ENCODE assay signal across 25 cellular contexts in the genomic region with DNA sequence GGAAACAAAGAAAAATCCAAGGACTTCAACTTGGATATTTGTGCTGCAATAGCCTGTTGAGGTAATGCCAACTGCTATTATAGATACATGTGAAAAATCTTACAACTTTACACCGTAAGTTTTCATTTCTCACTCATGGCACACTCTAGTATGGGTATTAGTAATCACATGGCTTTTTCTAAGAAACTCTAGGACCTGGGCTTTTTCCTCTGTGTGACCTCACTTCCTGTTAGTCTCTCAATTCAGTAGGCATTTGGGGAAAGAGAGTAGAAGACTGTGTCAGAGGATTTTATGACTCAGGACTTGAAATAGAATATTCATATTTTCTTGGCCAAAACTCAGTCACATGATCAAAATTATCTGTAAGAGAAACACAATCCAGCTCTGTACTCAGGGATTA.
"Had no signal": no experiment of that assay in that cellular context is flagged by ENCODE, and none has a peak within 500 bp of the region (broad histone marks: within the 10 kb centered on the region; RNA-seq: fewer than 3 reads in every experiment).

No MANE protein-coding gene starts in this region.

- DNase-seq: dermis blood vessel endothelial cell; effector memory CD4-positive, alpha-beta T cell; foreskin keratinocyte; heart left ventricle; kidney; natural killer cell; occipital lobe; ovary; posterior cingulate gyrus; psoas muscle; right cardiac atrium; sigmoid colon; stimulated activated naive CD4-positive, alpha-beta T cell; substantia nigra; testis; tibial artery had no signal

- H3K9me3 ChIP-seq: esophagus muscularis mucosa, ovary, psoas muscle, sigmoid colon, testis had no signal

- H3K4me1 Mint-ChIP-seq: memory B cell, natural killer cell had no signal

- H3K4me3 ChIP-seq: coronary artery, esophagus muscularis mucosa, gastroesophageal sphincter, heart left ventricle, hepatocyte, lung, ovary, psoas muscle, sigmoid colon, testis, tibial artery had no signal

- ATAC-seq: foreskin keratinocyte, gastroesophageal sphincter, heart left ventricle, left lobe of liver, natural killer cell, psoas muscle, right cardiac atrium had no signal

- H2AFZ ChIP-seq: hepatocyte had no signal

- H3K4me1 ChIP-seq: foreskin keratinocyte, heart left ventricle, psoas muscle, testis, tibial artery had no signal

- H3K79me2 ChIP-seq: hepatocyte had no signal

- H3K27me3 ChIP-seq: esophagus muscularis mucosa, foreskin keratinocyte, gastroesophageal sphincter, heart left ventricle, hepatocyte, ovary, sigmoid colon, testis, tibial artery had no signal

- H3K9me3 Mint-ChIP-seq: type B pancreatic cell had no signal

- H3K36me3 ChIP-seq: esophagus muscularis mucosa, gastroesophageal sphincter, heart left ventricle, ovary, sigmoid colon, tibial artery had no signal

- H3K27ac Mint-ChIP-seq: memory B cell, natural killer cell, type B pancreatic cell had no signal

- H3K27me3 Mint-ChIP-seq: memory B cell, type B pancreatic cell had no signal

- H3K4me3 Mint-ChIP-seq: memory B cell, natural killer cell, type B pancreatic cell had no signal

- FAIRE-seq: endothelial cell of umbilical vein, kidney had no signal

- H3K4me2 ChIP-seq: hepatocyte had no signal

- H3K36me3 Mint-ChIP-seq: memory B cell, type B pancreatic cell had no signal

- H3K27ac ChIP-seq: coronary artery, esophagus muscularis mucosa, foreskin keratinocyte, gastroesophageal sphincter, heart left ventricle, hepatocyte, ovary, psoas muscle, sigmoid colon, testis, tibial artery had no signal
